In genomic region chr1:47333578-47333921, GRCh38 we compare ENCODE assay signal across 8 cellular contexts. TPM values are rescaled to one million over a fixed set of nuclear protein-coding genes. Genes with fewer than 3 reads are reported as not detected.
DNase-seq lines count a peak whose midpoint lies in the region; ATAC-seq and TF ChIP-seq lines count a peak whose summit lies in the region.

CMPK1 (plus strand) TSS chr1:47333790; CDS start chr1:47333946, 156 bp downstream.

- TF ChIP-seq CTCF in OCI-LY3 (IDR thresholded peaks at IDR 0.05; ENCODE audit: low read depth, low read length): no peak

- H3K9ac ChIP-seq in HUES64 (ENCODE audit: low read depth, low read length) (peak within 1 kb of the TSS; percentile 93), OCI-LY3 (ENCODE audit: low read length) (peak within 1 kb of the TSS; percentile 93)

- H4K20me1 ChIP-seq in OCI-LY3 (ENCODE audit: insufficient read depth, low read length): no peaks in the 10 kb centered on the region

- under 1% methylated on average over 40 of the region's 40 CpGs for WGBS in HUES64

- no peaks in the 10 kb centered on the region for H3K9me3 ChIP-seq in HUES64 (ENCODE audit: insufficient read depth, low read depth, low read length)
- H3K9me3 ChIP-seq in OCI-LY3 (ENCODE audit: insufficient read depth, low read length): no peaks in the 10 kb centered on the region

- H3K4me1 ChIP-seq in HUES64 (ENCODE audit: insufficient read depth, low read length) (peaks cover 5% of the 10 kb centered on the region), OCI-LY3 (ENCODE audit: low read length) (peaks cover 6% of the 10 kb centered on the region; the same call in 1 of the 2 replicates)

- peak within 1 kb of the TSS; percentile 98 for H3K4me3 ChIP-seq in HUES64 (ENCODE audit: low read length)
- H3K4me3 ChIP-seq in OCI-LY3 (ENCODE audit: low read length): peak within 1 kb of the TSS; percentile 86

- H3K4me2 ChIP-seq in OCI-LY3 (ENCODE audit: low read length): peak within 1 kb of the TSS; percentile 92

- H3K27ac ChIP-seq in HUES64 (ENCODE audit: low read depth, low read length) (peak within 1 kb of the TSS; percentile 90), OCI-LY3 (ENCODE audit: low read length) (peak within 1 kb of the TSS; percentile 72), epithelial cell of prostate (peak within 1 kb of the TSS; percentile 93)

- H3K79me2 ChIP-seq in OCI-LY3 (ENCODE audit: low read length): peaks cover 41% of the 10 kb centered on the region

- peak within 1 kb of the TSS; percentile 72 for H2AFZ ChIP-seq in OCI-LY3 (ENCODE audit: low read depth, low read length)

- DNase-seq in DMS 273 treated with DMSO at 0.1 percent for 48 hours (lab: John Stamatoyannopoulos, UW) (peak; percentile 60), activated T-cell treated with anti-CD3 and anti-CD28 coated beads for 1 hour (ENCODE audit: low read depth) (peak; percentile 65), epithelial cell of prostate (ENCODE audit: low read depth, low spot score) (no peak), mucosa of gallbladder (ENCODE audit: low spot score) (peak; percentile 88)
- DNase-seq in stimulated activated CD8-positive, alpha-beta memory T cell treated with anti-CD3 and anti-CD28 coated beads, Interleukin-4, amount 100 ng/mL, for 4 hours (ENCODE audit: low read depth in 2 of 2, low spot score in 1 of 2): peak; percentile 48 to 60

- ATAC-seq in GM21526 (IDR thresholded peaks at IDR 0.05; ENCODE audit: low FRiP score, unreplicated experiment): peak; percentile 69

- H3K36me3 ChIP-seq in HUES64 (ENCODE audit: insufficient read depth, low read length) (no peaks in the 10 kb centered on the region), OCI-LY3 (replicated peaks; ENCODE audit: low read depth, low read length) (no peaks in the 10 kb centered on the region)

- H3K27me3 ChIP-seq in HUES64 (ENCODE audit: insufficient read depth, low read length) (no peaks in the 10 kb centered on the region), OCI-LY3 (ENCODE audit: low read depth, low read length) (no peaks in the 10 kb centered on the region)

RNA-seq across cellular contexts. Expression of gene CMPK1, which starts in this region (rescaled TPM):
- 27.6 TPM for polyA plus RNA-seq in HUES64 (2013, experiment 1 of 2)
- 32.5 TPM for polyA plus RNA-seq in HUES64 (2013, experiment 2 of 2)
- total RNA-seq in mucosa of gallbladder: 149 TPM
